In genomic region chr15:31353931-31354330, GRCh38 we compare ENCODE assay signal across 8 cellular contexts. TPM values are rescaled to one million over a fixed set of nuclear protein-coding genes. Genes with fewer than 3 reads are reported as not detected.
DNase-seq lines count a peak whose midpoint lies in the region; ATAC-seq, FAIRE-seq and TF ChIP-seq lines count a peak whose summit lies in the region.

No MANE protein-coding gene starts in this region.

- FAIRE-seq in GM12878 (lab: Jason Lieb, UNC) (peak; percentile 38), HTR-8/SVneo (lab: Jason Lieb, UNC) (no peak)

- TF ChIP-seq CTCF in GM12878 (IDR thresholded peaks at IDR 0.05 in 2 of 3, conservative IDR thresholded peaks at IDR 0.05 in 1 of 3; ENCODE audit: control insufficient read depth in 2 of 3, extremely low read depth in 1 of 3, insufficient read depth in 1 of 3, low read depth in 3 of 3, low read length in 3 of 3), result no peak
- TF ChIP-seq CTCF in lower lobe of right lung (IDR thresholded peaks at IDR 0.05), result no peak
- no peak for TF ChIP-seq CTCF in type B pancreatic cell (conservative IDR thresholded peaks at IDR 0.05)

- H3K36me3 Mint-ChIP-seq in activated CD8-positive, alpha-beta memory T cell treated with anti-CD3 and anti-CD28 coated beads, Interleukin-2, amount 10 ng/mL, durations not matched to agents 7 days and 5 days, result peaks cover 44% of the 10 kb centered on the region
- no peaks in the 10 kb centered on the region for H3K36me3 Mint-ChIP-seq in type B pancreatic cell

- CTCF ChIA-PET in activated CD8-positive, alpha-beta memory T cell treated with anti-CD3 and anti-CD28 coated beads, Interleukin-2, amount 10 ng/mL, durations not matched to agents 7 days and 5 days (lab: Charles Lee), result interaction anchor here (0.7 to 2.7 kb wide), 7 partner anchors 9 to 135 kb away, joined by 3 to 8 read pairs (median 6); no protein-coding TSS in a partner anchor
- CTCF ChIA-PET in GM12878 (lab: Yijun Ruan, JAX), result interaction anchor here (0.7 to 3.2 kb wide), 9 partner anchors 12 to 139 kb away, joined by 3 to 41 read pairs (median 5); no protein-coding TSS in a partner anchor

- H2AFZ ChIP-seq in GM12878 (ENCODE audit: control insufficient read depth, low read depth, low read length), result no peak overlapping the region

- peaks cover 97% of the 10 kb centered on the region for H3K4me1 Mint-ChIP-seq in activated CD8-positive, alpha-beta memory T cell treated with anti-CD3 and anti-CD28 coated beads, Interleukin-2, amount 10 ng/mL, durations not matched to agents 7 days and 5 days
- peaks cover 54% of the 10 kb centered on the region for H3K4me1 Mint-ChIP-seq in type B pancreatic cell (ENCODE audit: unreplicated experiment)

- no TSS peak for BruUV-seq in GM12878 (replicated peaks; lab: Mats Ljungman, UMichigan)

- H3K27ac ChIP-seq in GM12878 (ENCODE audit: control insufficient read depth, insufficient read depth) (peak overlapping the region; percentile 93), lower lobe of right lung (peak overlapping the region; percentile 86)

- H3K9ac ChIP-seq in GM12878 (ENCODE audit: control insufficient read depth, insufficient read depth, low read length), result peak overlapping the region; percentile 67

- peak overlapping the region; percentile 67 for H3K4me2 ChIP-seq in GM12878 (ENCODE audit: control insufficient read depth, insufficient read depth)

- TF ChIP-seq RAD21 in GM12878 (IDR thresholded peaks at IDR 0.05; ENCODE audit: insufficient read depth, low read depth, low read length), result no peak

- 64% methylated on average over 4 of the region's 4 CpGs for WGBS in GM12878 (ENCODE audit: insufficient coverage, insufficient replicate concordance, low lambda C conversion rate, missing lambda C conversion rate)

- no peaks in the 10 kb centered on the region for H3K27me3 Mint-ChIP-seq in activated CD8-positive, alpha-beta memory T cell treated with anti-CD3 and anti-CD28 coated beads, Interleukin-2, amount 10 ng/mL, durations not matched to agents 7 days and 5 days
- no peaks in the 10 kb centered on the region for H3K27me3 Mint-ChIP-seq in type B pancreatic cell

- peak; percentile 49; the same call in 1 of the 2 replicates for TF ChIP-seq POLR2A in GM12878 (IDR thresholded peaks at IDR 0.05; ENCODE audit: low read depth, low read length)

- TF ChIP-seq EP300 in GM12878 (IDR thresholded peaks at IDR 0.05; ENCODE audit: borderline replicate concordance in 1 of 2, control insufficient read depth in 1 of 2, low read depth in 2 of 2, low read length in 2 of 2), result no peak

- H3K36me3 ChIP-seq in GM12878 (ENCODE audit: control insufficient read depth in 2 of 2, insufficient read depth in 2 of 2, low read length in 1 of 2) (peaks cover 21 to 22% of the 10 kb centered on the region in 2 experiments; a peak in 3 of 4 replicates), lower lobe of right lung (peaks cover 14% of the 10 kb centered on the region)

- SMC1A ChIA-PET in GM12878 (lab: Charles Lee; ENCODE audit: uncharacterized antibody, unreplicated experiment), result interaction anchor here (0.6 to 3.4 kb wide), 20 partner anchors 9 to 154 kb away, joined by 3 to 16 read pairs (median 6); no protein-coding TSS in a partner anchor

- H3K27me3 ChIP-seq in GM12878 (replicated peaks in 1 of 2; ENCODE audit: control insufficient read depth in 2 of 2, insufficient read depth in 2 of 2, low read length in 1 of 2), result no peaks in the 10 kb centered on the region
- no peaks in the 10 kb centered on the region for H3K27me3 ChIP-seq in lower lobe of right lung (ENCODE audit: low read depth)

- no peak overlapping the region for H3K4me3 Mint-ChIP-seq in activated CD8-positive, alpha-beta memory T cell treated with anti-CD3 and anti-CD28 coated beads, Interleukin-2, amount 10 ng/mL, durations not matched to agents 7 days and 5 days
- H3K4me3 Mint-ChIP-seq in type B pancreatic cell, result no peak overlapping the region

- no peak for DNase-seq in activated CD8-positive, alpha-beta memory T cell treated with anti-CD3 and anti-CD28 coated beads, Interleukin-2, amount 10 ng/mL, durations not matched to agents 7 days and 5 days
- no peak for DNase-seq in activated CD8-positive, alpha-beta memory T cell treated with anti-CD3 and anti-CD28 coated beads for 24 hours
- DNase-seq in GM12878 (ENCODE audit: low read depth, low spot score), result no peak
- DNase-seq in lower lobe of right lung, result peak; percentile 45
- DNase-seq in type B pancreatic cell (ENCODE audit: extremely low spot score, unreplicated experiment), result no peak
- DNase-seq in NCI-H1105 (lab: John Stamatoyannopoulos, UW), result no peak
- DNase-seq in HTR-8/SVneo (ENCODE audit: insufficient read length, low spot score), result no peak

- H4K20me1 ChIP-seq in GM12878 (ENCODE audit: control insufficient read depth, insufficient read depth), result no peaks in the 10 kb centered on the region

- H3K9me3 Mint-ChIP-seq in activated CD8-positive, alpha-beta memory T cell treated with anti-CD3 and anti-CD28 coated beads, Interleukin-2, amount 10 ng/mL, durations not matched to agents 7 days and 5 days (ENCODE audit: low read depth), result no peaks in the 10 kb centered on the region
- H3K9me3 Mint-ChIP-seq in type B pancreatic cell, result no peaks in the 10 kb centered on the region

- no peak for ATAC-seq in activated CD8-positive, alpha-beta memory T cell treated with anti-CD3 and anti-CD28 coated beads, Interleukin-2, amount 10 ng/mL, durations not matched to agents 7 days and 5 days
- ATAC-seq in GM12878 (peak; percentile 15), lower lobe of right lung (peak; percentile 20 to 43), GM21619 (IDR thresholded peaks at IDR 0.05; ENCODE audit: unreplicated experiment) (no peak)

- POLR2A ChIA-PET in GM12878 (lab: Charles Lee), result interaction anchor here (0.7 to 2.3 kb wide), 8 partner anchors 9 to 91 kb away, joined by 3 to 16 read pairs (median 4); no protein-coding TSS in a partner anchor

- H3K4me1 ChIP-seq in GM12878 (ENCODE audit: control insufficient read depth, insufficient read depth, low read length), result peaks cover 87% of the 10 kb centered on the region
- peaks cover 100% of the 10 kb centered on the region for H3K4me1 ChIP-seq in lower lobe of right lung

- RAD21 ChIA-PET in GM12878 (lab: Charles Lee; ENCODE audit: unreplicated experiment), result interaction anchor here (0.7 to 2.7 kb wide), 16 partner anchors 8 to 138 kb away, joined by 3 to 26 read pairs (median 4); partner anchors contain the start of gene KLF13

- H3K9me3 ChIP-seq in GM12878 (replicated peaks; ENCODE audit: control insufficient read depth, insufficient read depth, low read length), result no peaks in the 10 kb centered on the region; the same call in 2 of the 3 replicates
- H3K9me3 ChIP-seq in lower lobe of right lung, result no peaks in the 10 kb centered on the region

- in situ Hi-C loops in GM12878 (cut with MboI), result no loop called here

- H3K27ac Mint-ChIP-seq in activated CD8-positive, alpha-beta memory T cell treated with anti-CD3 and anti-CD28 coated beads, Interleukin-2, amount 10 ng/mL, durations not matched to agents 7 days and 5 days, result peak overlapping the region; percentile 96
- H3K27ac Mint-ChIP-seq in type B pancreatic cell, result peak overlapping the region; percentile 94

- H3K4me3 ChIP-seq in GM12878, result peak overlapping the region; percentile 45; the same call in 1 of the 2 replicates
- H3K4me3 ChIP-seq in lower lobe of right lung, result peak overlapping the region; percentile 29

- H3K79me2 ChIP-seq in GM12878 (ENCODE audit: control insufficient read depth, insufficient read depth, low read length), result peaks cover 96% of the 10 kb centered on the region

- intact Hi-C loops in GM12878 (cut with micrococcal nuclease; ENCODE audit: unreplicated experiment), result no loop called here
- intact Hi-C loops in lower lobe of right lung (cut with DNase I), result no loop called here

TF ChIP-seq in GM12878, 131 proteins besides CTCF, POLR2A, EP300 and RAD21 (continues in another document):
- TF ChIP-seq, protein P1, sequence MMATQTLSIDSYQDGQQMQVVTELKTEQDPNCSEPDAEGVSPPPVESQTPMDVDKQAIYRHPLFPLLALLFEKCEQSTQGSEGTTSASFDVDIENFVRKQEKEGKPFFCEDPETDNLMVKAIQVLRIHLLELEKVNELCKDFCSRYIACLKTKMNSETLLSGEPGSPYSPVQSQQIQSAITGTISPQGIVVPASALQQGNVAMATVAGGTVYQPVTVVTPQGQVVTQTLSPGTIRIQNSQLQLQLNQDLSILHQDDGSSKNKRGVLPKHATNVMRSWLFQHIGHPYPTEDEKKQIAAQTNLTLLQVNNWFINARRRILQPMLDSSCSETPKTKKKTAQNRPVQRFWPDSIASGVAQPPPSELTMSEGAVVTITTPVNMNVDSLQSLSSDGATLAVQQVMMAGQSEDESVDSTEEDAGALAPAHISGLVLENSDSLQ (IDR thresholded peaks at IDR 0.05), result peak; percentile 56

RNA-seq across cellular contexts. Expression of gene KLF13, which starts 27.3 kb away (rescaled TPM):
- total RNA-seq in activated CD8-positive, alpha-beta memory T cell treated with anti-CD3 and anti-CD28 coated beads, Interleukin-2, amount 10 ng/mL, durations not matched to agents 7 days and 5 days, result 100 to 1,000 TPM; 163 to 206 TPM
- total RNA-seq in GM12878 (2013; cell fraction: nucleolus; rRNA removed), result 47.3 and 48.6 TPM in 2 replicates
- total RNA-seq in GM12878 (2014; rRNA removed) (49.3 and 51.8 TPM in 2 replicates), GM12878 (2014; rRNA removed; fragmentation: Illumina TruSeq; extraction: Trizol) (64.7 and 65.1 TPM in 2 replicates), GM12878 (2021) (109 and 112 TPM in 2 replicates), lower lobe of right lung (178 TPM), type B pancreatic cell (ENCODE audit: low replicate concordance) (38.6 and 58.2 TPM in 2 replicates)
- polyA plus RNA-seq in GM12878 (2011; ENCODE audit: low read depth), result 21.1 TPM
- polyA plus RNA-seq in GM12878 (2011; rRNA removed) (71.9 and 72.0 TPM in 2 replicates), GM12878 (2014; fragmentation: Illumina TruSeq; extraction: Trizol) (42.3 and 48.2 TPM in 2 replicates), GM12878 (2014; fragmentation: Nextera tagmentation; extraction: Ambion mirVana) (10 to 100 TPM; 31.1 to 63.1 TPM), GM12878 (2014; rRNA removed) (51.0 and 52.4 TPM in 2 replicates), GM12878 (2016; fragmentation: Nextera tagmentation; extraction: Ambion mirVana) (10 to 100 TPM; 20.3 to 24.4 TPM)
- polyA plus RNA-seq in GM12878 (2011; cell fraction: cytosol; rRNA removed), result 40.2 and 46.9 TPM in 2 replicates
- 35.3 and 41.2 TPM in 2 replicates for polyA plus RNA-seq in GM12878 (2011; cell fraction: nucleus; rRNA removed)
- 50.2 and 70.7 TPM in 2 replicates for polyA plus RNA-seq in GM12878 (2012)
- 55.7 and 58.5 TPM in 2 replicates for polyA minus RNA-seq in GM12878 (2011; rRNA and poly(A)+ RNA removed)
- 23.3 and 37.1 TPM in 2 replicates for polyA minus RNA-seq in GM12878 (2011; cell fraction: cytosol; rRNA and poly(A)+ RNA removed)
- 10.3 and 17.7 TPM in 2 replicates for polyA minus RNA-seq in GM12878 (2011; cell fraction: nucleus; rRNA and poly(A)+ RNA removed)

Comparison
In these comparisons a context has a peak if more than half of its experiments do, and no peak if none do; other contexts are left out.
1. ATAC-seq: peak in GM12878 (single experiment) and lower lobe of right lung (2 of 2); none in activated CD8-positive, alpha-beta memory T cell treated with anti-CD3 and anti-CD28 coated beads, Interleukin-2, amount 10 ng/mL, durations not matched to agents 7 days and 5 days (single experiment) and GM21619 (single experiment).